In the genomic region with DNA sequence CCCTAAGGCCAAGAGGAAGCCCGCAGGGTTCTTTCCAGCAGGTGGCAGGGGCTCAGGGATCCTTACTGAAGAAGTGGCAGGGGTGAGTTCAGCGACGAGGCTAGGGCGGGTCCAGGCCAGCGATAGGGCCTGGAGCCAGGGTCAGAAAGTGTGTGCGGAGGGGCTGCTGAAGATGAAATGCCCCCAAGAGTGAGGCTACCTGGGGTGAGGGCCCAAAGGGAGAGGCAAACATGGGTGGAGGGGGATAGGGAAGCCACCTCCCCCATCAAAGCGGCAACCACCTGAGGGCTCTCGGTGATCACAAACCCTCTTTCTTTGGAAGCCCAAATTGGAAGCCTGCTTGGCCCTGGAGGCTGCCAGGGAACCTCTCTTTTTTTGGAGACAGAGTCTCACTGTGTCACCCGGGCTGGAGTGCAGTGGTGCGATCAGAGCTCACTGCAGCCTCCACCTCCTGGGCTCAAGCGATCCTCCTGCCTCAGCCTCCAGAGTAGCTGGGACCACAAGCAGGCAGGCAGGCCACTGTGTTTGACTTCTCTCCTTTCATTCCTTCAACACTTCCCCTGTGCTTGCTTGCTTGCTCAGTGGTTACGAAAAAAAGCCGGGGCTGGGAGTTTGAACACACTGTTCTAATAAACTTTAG, we compare ENCODE assay signal across 8 cellular contexts. TPM values are rescaled to one million over a fixed set of nuclear protein-coding genes. Genes with fewer than 3 reads are reported as not detected.
A peak's percentile ranks its signal among the peaks of the same experiment; 100 is the strongest.
DNase-seq lines count a peak whose midpoint lies in the region; ATAC-seq and TF ChIP-seq lines count a peak whose summit lies in the region.

No MANE protein-coding gene starts in this region.

- H3K36me3 Mint-ChIP-seq in activated naive CD4-positive, alpha-beta T cell treated with anti-CD3 and anti-CD28 coated beads for 36 hours (ENCODE audit: low read depth) = peaks cover 2% of the 10 kb centered on the region
- H3K36me3 Mint-ChIP-seq in activated naive CD8-positive, alpha-beta T cell treated with anti-CD3 and anti-CD28 coated beads for 36 hours = no peaks in the 10 kb centered on the region

- H3K36me3 ChIP-seq in left lung = peaks cover 0 to 39% of the 10 kb centered on the region in 2 donors
- peaks cover 1 to 39% (median 26%) of the 10 kb centered on the region in 3 donors for H3K36me3 ChIP-seq in tibial nerve
- H3K36me3 ChIP-seq in gastroesophageal sphincter = peaks cover 0 to 40% of the 10 kb centered on the region in 2 donors

- peak overlapping the region in 1 of 2 donors; percentile 81 for H3K27ac ChIP-seq in left lung
- peak overlapping the region in 3 of 4 donors; percentile 71 to 87 (median 76) for H3K27ac ChIP-seq in tibial nerve
- peak overlapping the region in 2 of 4 donors; percentile 78 for H3K27ac ChIP-seq in gastroesophageal sphincter

- TF ChIP-seq CTCF in left lung (IDR thresholded peaks at IDR 0.05) (peak in 1 of 2 donors; percentile 5), tibial nerve (IDR thresholded peaks at IDR 0.05) (no peak), gastroesophageal sphincter (IDR thresholded peaks at IDR 0.05) (peak in 1 of 4 experiments; percentile 1)

- H3K9me3 ChIP-seq in left lung (no peaks in the 10 kb centered on the region), tibial nerve (no peaks in the 10 kb centered on the region), gastroesophageal sphincter (no peaks in the 10 kb centered on the region)

- TF ChIP-seq POLR2A in tibial nerve (IDR thresholded peaks at IDR 0.05) (no peak), gastroesophageal sphincter (IDR thresholded peaks at IDR 0.05) (no peak)

- no peak for TF ChIP-seq EP300 in tibial nerve (IDR thresholded peaks at IDR 0.05)
- no peak for TF ChIP-seq EP300 in gastroesophageal sphincter (IDR thresholded peaks at IDR 0.05)

- peak overlapping the region; percentile 38 to 57 for H3K4me3 ChIP-seq in left lung
- H3K4me3 ChIP-seq in tibial nerve = peak overlapping the region in 3 of 4 donors; percentile 24 to 56 (median 49)
- H3K4me3 ChIP-seq in gastroesophageal sphincter = peak overlapping the region in 1 of 2 donors; percentile 60

- H3K9me3 Mint-ChIP-seq in activated naive CD4-positive, alpha-beta T cell treated with anti-CD3 and anti-CD28 coated beads for 36 hours = no peaks in the 10 kb centered on the region
- no peaks in the 10 kb centered on the region for H3K9me3 Mint-ChIP-seq in activated naive CD8-positive, alpha-beta T cell treated with anti-CD3 and anti-CD28 coated beads for 36 hours

- 48 to 57% methylated on average over 13 of the region's 13 CpGs for WGBS in tibial nerve, 2 donors
- 34% methylated on average over 3 of the region's 13 CpGs; no CpG with 5 or more reads in 1 of the 2 donors for WGBS in gastroesophageal sphincter (ENCODE audit: low coverage in 1 of 2), 2 donors

- peaks cover 13% of the 10 kb centered on the region for H3K4me1 Mint-ChIP-seq in activated naive CD4-positive, alpha-beta T cell treated with anti-CD3 and anti-CD28 coated beads for 36 hours (ENCODE audit: low read depth)
- H3K4me1 Mint-ChIP-seq in activated naive CD8-positive, alpha-beta T cell treated with anti-CD3 and anti-CD28 coated beads for 36 hours = peaks cover 12% of the 10 kb centered on the region

- DNase-seq in activated naive CD4-positive, alpha-beta T cell treated with anti-CD3 and anti-CD28 coated beads for 36 hours = no peak
- no peak for DNase-seq in activated naive CD4-positive, alpha-beta T cell (lab: John Stamatoyannopoulos, UW)
- DNase-seq in activated naive CD8-positive, alpha-beta T cell treated with anti-CD3 and anti-CD28 coated beads for 36 hours = no peak
- DNase-seq in left lung (no peak), tibial nerve (ENCODE audit: low spot score in 2 of 2) (no peak), DMS53 treated with DMSO at 0.1 percent for 48 hours (lab: John Stamatoyannopoulos, UW; ENCODE audit: unreplicated experiment) (no peak)

- H3K27me3 ChIP-seq in left lung = no peaks in the 10 kb centered on the region
- H3K27me3 ChIP-seq in tibial nerve = no peaks in the 10 kb centered on the region
- no peaks in the 10 kb centered on the region for H3K27me3 ChIP-seq in gastroesophageal sphincter

- H3K27me3 Mint-ChIP-seq in activated naive CD4-positive, alpha-beta T cell treated with anti-CD3 and anti-CD28 coated beads for 36 hours (ENCODE audit: low read depth) = no peaks in the 10 kb centered on the region
- no peaks in the 10 kb centered on the region for H3K27me3 Mint-ChIP-seq in activated naive CD8-positive, alpha-beta T cell treated with anti-CD3 and anti-CD28 coated beads for 36 hours

- H3K27ac Mint-ChIP-seq in activated naive CD4-positive, alpha-beta T cell treated with anti-CD3 and anti-CD28 coated beads for 36 hours = no peak overlapping the region
- H3K27ac Mint-ChIP-seq in activated naive CD8-positive, alpha-beta T cell treated with anti-CD3 and anti-CD28 coated beads for 36 hours = peak overlapping the region; percentile 69

- no peak for ATAC-seq in left lung
- no peak for ATAC-seq in GM21390 (IDR thresholded peaks at IDR 0.05; ENCODE audit: unreplicated experiment)
- ATAC-seq in gastroesophageal sphincter = no peak

- H3K4me3 Mint-ChIP-seq in activated naive CD4-positive, alpha-beta T cell treated with anti-CD3 and anti-CD28 coated beads for 36 hours = peak overlapping the region; percentile 92
- peak overlapping the region; percentile 86 for H3K4me3 Mint-ChIP-seq in activated naive CD8-positive, alpha-beta T cell treated with anti-CD3 and anti-CD28 coated beads for 36 hours

- intact Hi-C loops in activated naive CD4-positive, alpha-beta T cell treated with anti-CD3 and anti-CD28 coated beads for 36 hours (cut with micrococcal nuclease) = loop anchor here (2.0 to 5.0 kb wide), 2 partner anchors 25 to 36 kb away; no protein-coding TSS in a partner anchor
- intact Hi-C loops in left lung (cut with DNase I) = no loop called here

- CTCF ChIA-PET in activated naive CD4-positive, alpha-beta T cell treated with anti-CD3 and anti-CD28 coated beads for 36 hours (lab: Charles Lee) = interaction anchor here (1.1 to 1.7 kb wide), 4 partner anchors 13 to 141 kb away, joined by 3 to 6 read pairs (median 4); no protein-coding TSS in a partner anchor

- peaks cover 11 to 21% of the 10 kb centered on the region in 2 donors for H3K4me1 ChIP-seq in left lung
- H3K4me1 ChIP-seq in tibial nerve = peaks cover 3 to 24% (median 12%) of the 10 kb centered on the region in 4 donors
- peaks cover 0 to 26% (median 16%) of the 10 kb centered on the region in 3 donors for H3K4me1 ChIP-seq in gastroesophageal sphincter

RNA-seq across cellular contexts. Expression of a gene that starts 1.2 kb away (rescaled TPM):
- 1 to 10 TPM; 6.1 to 8.4 TPM for total RNA-seq in activated naive CD4-positive, alpha-beta T cell treated with anti-CD3 and anti-CD28 coated beads for 36 hours
- total RNA-seq in activated naive CD8-positive, alpha-beta T cell treated with anti-CD3 and anti-CD28 coated beads for 36 hours = 1 to 10 TPM; 2.3 to 2.7 TPM
- total RNA-seq in left lung (1 to 10 TPM; 1.9 to 2.5 TPM), tibial nerve (1 to 10 TPM in 2 of 4 donors, under 1 TPM in 2; 0.21 to 2.4 (median 1.2) TPM), gastroesophageal sphincter (1 to 10 TPM in 1 of 4 donors, under 1 TPM in 3; 0.27 to 1.4 (median 0.48) TPM)

RNA-seq across cellular contexts. Expression of a gene that starts 35.0 kb away (rescaled TPM):
- 10 to 100 TPM; 39.8 to 47.6 TPM for total RNA-seq in activated naive CD4-positive, alpha-beta T cell treated with anti-CD3 and anti-CD28 coated beads for 36 hours
- total RNA-seq in activated naive CD8-positive, alpha-beta T cell treated with anti-CD3 and anti-CD28 coated beads for 36 hours = 10 to 100 TPM; 53.1 to 54.2 TPM
- 10 to 100 TPM; 20.3 to 30.8 TPM for total RNA-seq in left lung
- 10 to 100 TPM; 17.9 to 87.3 (median 31.1) TPM for total RNA-seq in tibial nerve
- total RNA-seq in gastroesophageal sphincter = 10 to 100 TPM; 11.4 to 29.9 (median 16.1) TPM

RNA-seq across cellular contexts. Expression of a gene that starts 50.1 kb away (rescaled TPM):
- 10 to 100 TPM; 13.5 to 15.0 TPM for total RNA-seq in activated naive CD4-positive, alpha-beta T cell treated with anti-CD3 and anti-CD28 coated beads for 36 hours
- total RNA-seq in activated naive CD8-positive, alpha-beta T cell treated with anti-CD3 and anti-CD28 coated beads for 36 hours = 10 to 100 TPM; 37.9 to 39.0 TPM
- 10 to 100 TPM; 18.5 to 28.8 TPM for total RNA-seq in left lung
- 1 to 10 TPM; 4.6 to 8.4 (median 7.0) TPM for total RNA-seq in tibial nerve
- total RNA-seq in gastroesophageal sphincter = 1 to 10 TPM; 1.4 to 7.1 (median 5.5) TPM
